In the genomic region with DNA sequence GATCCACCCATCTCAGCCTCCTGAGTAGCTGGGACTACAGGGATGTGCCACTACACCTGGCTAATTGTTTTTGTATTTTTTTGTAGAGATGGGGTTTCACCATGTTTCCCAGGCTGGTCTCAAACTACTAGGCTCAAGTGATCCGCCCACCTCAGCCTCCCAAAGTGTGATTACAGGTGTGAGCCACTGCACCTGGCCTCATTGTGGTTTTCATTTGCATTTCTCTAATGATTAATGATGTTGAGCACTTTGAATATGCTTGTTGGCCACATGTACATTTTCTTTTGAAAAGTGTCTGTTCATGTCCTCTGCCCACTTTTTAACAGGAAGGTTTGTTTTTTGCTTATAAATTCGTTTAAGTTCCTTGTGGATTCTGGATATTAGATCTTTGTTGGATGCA, we compare ENCODE assay signal across 1 cellular context.
TF ChIP-seq lines count a peak whose summit lies in the region.

No MANE protein-coding gene starts in this region.

TF ChIP-seq in GM12878, 131 proteins besides CTCF, POLR2A, EP300 and RAD21:
- TF ChIP-seq MTA2 (IDR thresholded peaks at IDR 0.05; ENCODE audit: low read depth), result peak; percentile 37
- peak in 1 of 2 experiments; percentile 37; a peak in 1 of 4 replicates for TF ChIP-seq BHLHE40 (IDR thresholded peaks at IDR 0.05; ENCODE audit: borderline replicate concordance in 1 of 2, low read depth in 2 of 2, low read length in 1 of 2)
- TF ChIP-seq TCF3 (IDR thresholded peaks at IDR 0.05; ENCODE audit: borderline replicate concordance, insufficient read depth, low read depth, low read length), result 0 out of 2 replicates have a peak, but pooled peaks have one; percentile 31
- TF ChIP-seq, protein P1, sequence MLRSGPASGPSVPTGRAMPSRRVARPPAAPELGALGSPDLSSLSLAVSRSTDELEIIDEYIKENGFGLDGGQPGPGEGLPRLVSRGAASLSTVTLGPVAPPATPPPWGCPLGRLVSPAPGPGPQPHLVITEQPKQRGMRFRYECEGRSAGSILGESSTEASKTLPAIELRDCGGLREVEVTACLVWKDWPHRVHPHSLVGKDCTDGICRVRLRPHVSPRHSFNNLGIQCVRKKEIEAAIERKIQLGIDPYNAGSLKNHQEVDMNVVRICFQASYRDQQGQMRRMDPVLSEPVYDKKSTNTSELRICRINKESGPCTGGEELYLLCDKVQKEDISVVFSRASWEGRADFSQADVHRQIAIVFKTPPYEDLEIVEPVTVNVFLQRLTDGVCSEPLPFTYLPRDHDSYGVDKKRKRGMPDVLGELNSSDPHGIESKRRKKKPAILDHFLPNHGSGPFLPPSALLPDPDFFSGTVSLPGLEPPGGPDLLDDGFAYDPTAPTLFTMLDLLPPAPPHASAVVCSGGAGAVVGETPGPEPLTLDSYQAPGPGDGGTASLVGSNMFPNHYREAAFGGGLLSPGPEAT (IDR thresholded peaks at IDR 0.05; ENCODE audit: low read depth), result peak; percentile 40; the same call in 1 of the 2 replicates
- TF ChIP-seq TCF12 (IDR thresholded peaks at IDR 0.05; ENCODE audit: low read depth, low read length), result 0 out of 2 replicates have a peak, but pooled peaks have one; percentile 29
- peak; percentile 28; the same call in 1 of the 2 replicates for TF ChIP-seq ATF7 (IDR thresholded peaks at IDR 0.05; ENCODE audit: low read depth)
- TF ChIP-seq RUNX3 (IDR thresholded peaks at IDR 0.05; ENCODE audit: low read length), result 0 out of 2 replicates have a peak, but pooled peaks have one; percentile 26
- peak; percentile 32; the same call in 1 of the 2 replicates for TF ChIP-seq NBN (IDR thresholded peaks at IDR 0.05)
